8 cellular contexts compared by ENCODE assay signal in genomic region chr1:111275079-111275478, GRCh38. TPM values are rescaled to one million over a fixed set of nuclear protein-coding genes. Genes with fewer than 3 reads are reported as not detected.
DNase-seq lines count a peak whose midpoint lies in the region; ATAC-seq and TF ChIP-seq lines count a peak whose summit lies in the region.

No MANE protein-coding gene starts in this region.

- no peaks in the 10 kb centered on the region for H3K27me3 ChIP-seq in MG63

- DNase-seq in GM03348 (ENCODE audit: low spot score) = peak; percentile 81
- peak; percentile 97 for DNase-seq in MG63
- DNase-seq in cardiac fibroblast (ENCODE audit: low read depth in 2 of 2) = peak; percentile 71 to 72
- DNase-seq in pons (ENCODE audit: low spot score) = peak; percentile 30
- DNase-seq in cortex of kidney (lab: John Stamatoyannopoulos, UW) = no peak
- no peak for DNase-seq in SHP77 (lab: John Stamatoyannopoulos, UW)
- no peak for DNase-seq in HPDE6-E6E7 (ENCODE audit: extremely low spot score)

- TF ChIP-seq CTCF in cardiac fibroblast (IDR thresholded peaks at IDR 0.05; ENCODE audit: low read depth, low read length) = no peak

- H3K4me3 ChIP-seq in MG63 = peak overlapping the region; percentile 25
- no peak overlapping the region for H3K4me3 ChIP-seq in cardiac fibroblast (replicated peaks in 1 of 2; ENCODE audit: low read depth in 2 of 2, low read length in 2 of 2)

- peaks cover 5% of the 10 kb centered on the region for H3K9me3 ChIP-seq in MG63

- ATAC-seq in HG02852 (IDR thresholded peaks at IDR 0.05; ENCODE audit: unreplicated experiment) = no peak

- H3K36me3 ChIP-seq in MG63 = no peaks in the 10 kb centered on the region

RNA-seq across cellular contexts. Expression of gene CHIA, which starts 15.6 kb away (rescaled TPM):
- not detected in 2 replicates for total RNA-seq in MG63 (2014; rRNA removed; shearing (Covaris generic); ENCODE audit: low replicate concordance)

RNA-seq across cellular contexts. Expression of gene CHI3L2, which starts 47.6 kb away (rescaled TPM):
- total RNA-seq in MG63 (2014; rRNA removed; shearing (Covaris generic); ENCODE audit: low replicate concordance) = 1.6 and 3.2 TPM in 2 replicates

Comparison
In these comparisons a context has a peak if more than half of its experiments do, and no peak if none do; other contexts are left out.
1. DNase-seq: peak in GM03348 (single experiment), MG63 (single experiment), cardiac fibroblast (2 of 2) and pons (single experiment); none in cortex of kidney (single experiment), SHP77 (0 of 2) and HPDE6-E6E7 (single experiment).